In genomic region chr3:64815691-64816225, GRCh38 we compare ENCODE assay signal across 15 cellular contexts.
A peak's percentile ranks its signal among the peaks of the same experiment; 100 is the strongest.
DNase-seq lines count a peak whose midpoint lies in the region; ATAC-seq and TF ChIP-seq lines count a peak whose summit lies in the region.
"Had no signal": no experiment of that assay in that cellular context is flagged by ENCODE, and none has a peak within 500 bp of the region (broad histone marks: within the 10 kb centered on the region; RNA-seq: fewer than 3 reads in every experiment).

No MANE protein-coding gene starts in this region.

- H3K4me1 ChIP-seq in BE2C = peaks cover 9% of the 10 kb centered on the region
- H3K4me1 ChIP-seq in left ventricle myocardium inferior = peaks cover 35% of the 10 kb centered on the region

- H3K4me3 ChIP-seq in BE2C (ENCODE audit: low read depth, low read length) = no peak overlapping the region
- peak overlapping the region; percentile 21 for H3K4me3 ChIP-seq in left ventricle myocardium inferior
- H3K4me3 ChIP-seq: colonic mucosa, GM12878, ovary had no signal

- ATAC-seq in sciatic nerve = peak; percentile 48
- no peak for ATAC-seq in HG03025 (IDR thresholded peaks at IDR 0.05; ENCODE audit: low FRiP score, unreplicated experiment)

- DNase-seq in BE2C (peak; percentile 15), SKM-1 treated with dmso at 0.1 percent for 144 hours (lab: John Stamatoyannopoulos, UW; ENCODE audit: unreplicated experiment) (peak; percentile 84), left ventricle myocardium inferior (no peak), sciatic nerve (ENCODE audit: low spot score) (no peak), midbrain (lab: John Stamatoyannopoulos, UW) (no peak), head of caudate nucleus (no peak), NCI-H1930 (lab: John Stamatoyannopoulos, UW) (no peak)
- DNase-seq: colonic mucosa; NCI-H1092; NCI-H774; ovary; stimulated activated naive CD4-positive, alpha-beta T cell treated with Interleukin-2 at 50 U/mL for 16 hours; WERI-Rb-1 had no signal

- no peak for TF ChIP-seq CTCF in BE2C (IDR thresholded peaks at IDR 0.05; ENCODE audit: low read depth, low read length)
- no peak for TF ChIP-seq CTCF in left ventricle myocardium inferior (IDR thresholded peaks at IDR 0.05; ENCODE audit: borderline replicate concordance)

- H3K9me3 ChIP-seq in BE2C (no peaks in the 10 kb centered on the region), left ventricle myocardium inferior (replicated peaks) (no peaks in the 10 kb centered on the region)
- H3K9me3 ChIP-seq: colonic mucosa, ovary had no signal

- H3K36me3 ChIP-seq in BE2C = no peaks in the 10 kb centered on the region
- no peaks in the 10 kb centered on the region for H3K36me3 ChIP-seq in left ventricle myocardium inferior
- H3K36me3 ChIP-seq: colonic mucosa, ovary, WERI-Rb-1 had no signal

- H3K27ac ChIP-seq in left ventricle myocardium inferior (replicated peaks) = peak overlapping the region; percentile 66
- H3K27ac ChIP-seq: colonic mucosa, ovary, WERI-Rb-1 had no signal

- intact Hi-C loops in left ventricle myocardium inferior (cut with micrococcal nuclease) (no loop called here), sciatic nerve (cut with DNase I) (no loop called here), head of caudate nucleus (cut with DNase I) (no loop called here)

- H3K27me3 ChIP-seq in BE2C (no peaks in the 10 kb centered on the region), left ventricle myocardium inferior (ENCODE audit: low read depth) (no peaks in the 10 kb centered on the region)
- H3K27me3 ChIP-seq: colonic mucosa, ovary had no signal

Comparison
In these comparisons a context has a peak if more than half of its experiments do, and no peak if none do; other contexts are left out.
1. DNase-seq: peak in BE2C (single experiment) and SKM-1 treated with dmso at 0.1 percent for 144 hours (single experiment); none in left ventricle myocardium inferior (single experiment), sciatic nerve (single experiment), midbrain (single experiment), head of caudate nucleus (0 of 42) and NCI-H1930 (0 of 2).